ENCODE assay signal across 23 cellular contexts in genomic region chr4:84660606-84661005, GRCh38.
"Had no signal": no experiment of that assay in that cellular context is flagged by ENCODE, and none has a peak within 500 bp of the region (broad histone marks: within the 10 kb centered on the region; RNA-seq: fewer than 3 reads in every experiment).

No MANE protein-coding gene starts in this region.

- H3K4me1 ChIP-seq: lower lobe of right lung, psoas muscle, tibial nerve, upper lobe of left lung had no signal

- ATAC-seq: left cardiac atrium; left ventricle myocardium superior; natural killer cell treated with Interleukin-12 subunit alpha and Interleukin-12 subunit beta and Interleukin-15 and Interleukin-18, amount 100 ng/mL, for 72 hours; psoas muscle; right cardiac atrium; stimulated activated naive B cell treated with anti-CD40 and anti-IgM and Interleukin-4, amounts not matched to agents 10 μg/mL and 1 μg/mL and 100 μg/mL, for 72 hours had no signal

- H3K9me3 ChIP-seq: psoas muscle, thoracic aorta had no signal

- H3K27ac Mint-ChIP-seq: naive B cell; natural killer cell treated with Interleukin-12 subunit alpha and Interleukin-12 subunit beta and Interleukin-15 and Interleukin-18, amount 100 ng/mL, for 72 hours; stimulated activated naive B cell treated with anti-CD40 and anti-IgM and Interleukin-4, amounts not matched to agents 10 μg/mL and 1 μg/mL and 100 μg/mL, for 72 hours; stimulated activated naive CD8-positive, alpha-beta T cell treated with anti-CD3 and anti-CD28 coated beads, Interleukin-15, Interleukin-2, amounts not matched to agents 100 ng/mL and 50 ng/mL, for 24 hours had no signal

- FAIRE-seq: colon, frontal cortex, kidney, urothelium cell line had no signal

- H3K27ac ChIP-seq: dorsolateral prefrontal cortex, lower lobe of right lung, psoas muscle, skin epidermis, thoracic aorta, tibial nerve, upper lobe of left lung had no signal

- H3K27me3 ChIP-seq: dorsolateral prefrontal cortex, tibial nerve, upper lobe of left lung had no signal

- H3K4me3 Mint-ChIP-seq: naive B cell; natural killer cell treated with Interleukin-12 subunit alpha and Interleukin-12 subunit beta and Interleukin-15 and Interleukin-18, amount 100 ng/mL, for 72 hours; neural crest cell; stimulated activated naive B cell treated with anti-CD40 and anti-IgM and Interleukin-4, amounts not matched to agents 10 μg/mL and 1 μg/mL and 100 μg/mL, for 72 hours; stimulated activated naive CD8-positive, alpha-beta T cell treated with anti-CD3 and anti-CD28 coated beads, Interleukin-15, Interleukin-2, amounts not matched to agents 100 ng/mL and 50 ng/mL, for 24 hours had no signal

- H3K4me3 ChIP-seq: dorsolateral prefrontal cortex, lower lobe of right lung, psoas muscle, skin epidermis, thoracic aorta, tibial nerve, upper lobe of left lung had no signal

- H3K4me1 Mint-ChIP-seq: naive B cell; stimulated activated naive B cell treated with anti-CD40 and anti-IgM and Interleukin-4, amounts not matched to agents 10 μg/mL and 1 μg/mL and 100 μg/mL, for 72 hours had no signal

- H3K36me3 Mint-ChIP-seq: stimulated activated naive B cell treated with anti-CD40 and anti-IgM and Interleukin-4, amounts not matched to agents 10 μg/mL and 1 μg/mL and 100 μg/mL, for 72 hours had no signal

- DNase-seq: dorsolateral prefrontal cortex; effector CD4-positive, alpha-beta T cell; kidney; left cardiac atrium; left ventricle myocardium superior; lower lobe of right lung; naive B cell; nucleus accumbens; psoas muscle; right cardiac atrium; stimulated activated CD4-positive, alpha-beta T cell treated with anti-CD3 and anti-CD28 coated beads, Interleukin-15, amount 100 ng/mL, for 24 hours; stimulated activated CD4-positive, alpha-beta T cell treated with anti-CD3 and anti-CD28 coated beads, Interleukin-2, amount 100 ng/mL, for 48 hours; stimulated activated naive B cell treated with anti-CD40 and anti-IgM and Interleukin-4, amounts not matched to agents 10 μg/mL and 1 μg/mL and 100 μg/mL, for 72 hours; upper lobe of left lung had no signal

- H3K27me3 Mint-ChIP-seq: natural killer cell treated with Interleukin-12 subunit alpha and Interleukin-12 subunit beta and Interleukin-15 and Interleukin-18, amount 100 ng/mL, for 72 hours; stimulated activated naive B cell treated with anti-CD40 and anti-IgM and Interleukin-4, amounts not matched to agents 10 μg/mL and 1 μg/mL and 100 μg/mL, for 72 hours; stimulated activated naive CD8-positive, alpha-beta T cell treated with anti-CD3 and anti-CD28 coated beads, Interleukin-15, Interleukin-2, amounts not matched to agents 100 ng/mL and 50 ng/mL, for 24 hours had no signal

- H3K9me3 Mint-ChIP-seq: stimulated activated naive CD8-positive, alpha-beta T cell treated with anti-CD3 and anti-CD28 coated beads, Interleukin-15, Interleukin-2, amounts not matched to agents 100 ng/mL and 50 ng/mL, for 24 hours had no signal

- H3K36me3 ChIP-seq: lower lobe of right lung, thoracic aorta, upper lobe of left lung had no signal
